12 cellular contexts compared by ENCODE assay signal in genomic region chr9:91427873-91428272, GRCh38. TPM values are rescaled to one million over a fixed set of nuclear protein-coding genes. Genes with fewer than 3 reads are reported as not detected.
DNase-seq lines count a peak whose midpoint lies in the region; ATAC-seq and TF ChIP-seq lines count a peak whose summit lies in the region.
"Had no signal": no experiment of that assay in that cellular context is flagged by ENCODE, and none has a peak within 500 bp of the region (broad histone marks: within the 10 kb centered on the region; RNA-seq: fewer than 3 reads in every experiment).

No MANE protein-coding gene starts in this region.

- no peak overlapping the region for H3K4me2 ChIP-seq in GM23338

- TF ChIP-seq POLR2A in suprapubic skin (IDR thresholded peaks at IDR 0.05): no peak

- H3K9me3 ChIP-seq in suprapubic skin (no peaks in the 10 kb centered on the region), right atrium auricular region (no peaks in the 10 kb centered on the region)
- H3K9me3 ChIP-seq: tibial nerve had no signal

- POLR2A ChIA-PET in activated CD4-positive, alpha-beta T cell treated with anti-CD3 and anti-CD28 coated beads for 36 hours (lab: Charles Lee): interaction anchor here (0.5 kb wide), 1 partner anchor 17 kb away, joined by 3 read pairs; no protein-coding TSS in a partner anchor

- H3K4me3 Mint-ChIP-seq in activated CD4-positive, alpha-beta T cell treated with anti-CD3 and anti-CD28 coated beads for 36 hours: no peak overlapping the region
- H3K4me3 Mint-ChIP-seq in GM23338: no peak overlapping the region
- H3K4me3 Mint-ChIP-seq: activated naive CD8-positive, alpha-beta T cell treated with anti-CD3 and anti-CD28 coated beads, Interleukin-2, amount 10 ng/mL, durations not matched to agents 7 days and 5 days; effector memory CD8-positive, alpha-beta T cell had no signal

- H3K9me3 Mint-ChIP-seq in activated CD4-positive, alpha-beta T cell treated with anti-CD3 and anti-CD28 coated beads for 36 hours (ENCODE audit: low read depth): no peaks in the 10 kb centered on the region
- peaks cover 5% of the 10 kb centered on the region; the same call in 1 of the 3 replicates for H3K9me3 Mint-ChIP-seq in GM23338
- H3K9me3 Mint-ChIP-seq: activated naive CD8-positive, alpha-beta T cell treated with anti-CD3 and anti-CD28 coated beads, Interleukin-2, amount 10 ng/mL, durations not matched to agents 7 days and 5 days; effector memory CD8-positive, alpha-beta T cell had no signal

- 54% methylated on average over 2 of the region's 2 CpGs for WGBS in suprapubic skin

- CTCF ChIA-PET in activated CD4-positive, alpha-beta T cell treated with anti-CD3 and anti-CD28 coated beads for 36 hours (lab: Charles Lee): interaction anchor here (0.7 to 3.1 kb wide), 4 partner anchors 9 to 513 kb away, joined by 3 to 17 read pairs (median 5); no protein-coding TSS in a partner anchor

- H4K20me1 ChIP-seq in GM23338 (replicated peaks; ENCODE audit: insufficient read depth): peaks cover under 1% of the 10 kb centered on the region; the same call in 1 of the 2 replicates

- no peak overlapping the region for H2AFZ ChIP-seq in GM23338

- no peaks in the 10 kb centered on the region for H3K36me3 ChIP-seq in suprapubic skin
- no peaks in the 10 kb centered on the region for H3K36me3 ChIP-seq in right atrium auricular region
- no peaks in the 10 kb centered on the region for H3K36me3 ChIP-seq in GM23338 (ENCODE audit: insufficient read depth)
- H3K36me3 ChIP-seq: tibial nerve had no signal

- H3K4me3 ChIP-seq in suprapubic skin (no peak overlapping the region), right atrium auricular region (no peak overlapping the region), GM23338 (no peak overlapping the region)
- H3K4me3 ChIP-seq: tibial nerve had no signal

- no peak for ATAC-seq in activated CD4-positive, alpha-beta T cell treated with anti-CD3 and anti-CD28 coated beads for 36 hours
- ATAC-seq in HG03196 (IDR thresholded peaks at IDR 0.05; ENCODE audit: unreplicated experiment) (no peak), GM23338 (no peak)
- ATAC-seq: effector memory CD8-positive, alpha-beta T cell had no signal

- TF ChIP-seq EP300 in suprapubic skin (IDR thresholded peaks at IDR 0.05): no peak

- H3K4me1 Mint-ChIP-seq in activated CD4-positive, alpha-beta T cell treated with anti-CD3 and anti-CD28 coated beads for 36 hours: peaks cover 40% of the 10 kb centered on the region
- peaks cover 12% of the 10 kb centered on the region for H3K4me1 Mint-ChIP-seq in GM23338

- H3K36me3 Mint-ChIP-seq in activated CD4-positive, alpha-beta T cell treated with anti-CD3 and anti-CD28 coated beads for 36 hours (ENCODE audit: low read depth): peaks cover 6% of the 10 kb centered on the region
- H3K36me3 Mint-ChIP-seq in GM23338 (ENCODE audit: low read depth): no peaks in the 10 kb centered on the region; the same call in 2 of the 3 replicates
- H3K36me3 Mint-ChIP-seq: activated naive CD8-positive, alpha-beta T cell treated with anti-CD3 and anti-CD28 coated beads, Interleukin-2, amount 10 ng/mL, durations not matched to agents 7 days and 5 days had no signal

- H3K4me1 ChIP-seq in suprapubic skin (peaks cover 39% of the 10 kb centered on the region), right atrium auricular region (peaks cover 0 to 13% of the 10 kb centered on the region in 2 donors), GM23338 (ENCODE audit: insufficient read depth) (peaks cover 7% of the 10 kb centered on the region)

- H3K79me2 ChIP-seq in GM23338 (replicated peaks; ENCODE audit: insufficient read depth): peaks cover under 1% of the 10 kb centered on the region; the same call in 1 of the 2 replicates

- peaks cover 7% of the 10 kb centered on the region for H3K27me3 Mint-ChIP-seq in activated CD4-positive, alpha-beta T cell treated with anti-CD3 and anti-CD28 coated beads for 36 hours
- peaks cover 29% of the 10 kb centered on the region for H3K27me3 Mint-ChIP-seq in GM23338 (ENCODE audit: insufficient read depth, low read depth, poor library complexity)
- H3K27me3 Mint-ChIP-seq: effector memory CD8-positive, alpha-beta T cell had no signal

- H3K9me2 ChIP-seq in GM23338 (ENCODE audit: insufficient read depth): no peaks in the 10 kb centered on the region

- H3K27ac Mint-ChIP-seq in activated CD4-positive, alpha-beta T cell treated with anti-CD3 and anti-CD28 coated beads for 36 hours: peak overlapping the region; percentile 32
- H3K27ac Mint-ChIP-seq in GM23338: no peak overlapping the region
- H3K27ac Mint-ChIP-seq: activated naive CD8-positive, alpha-beta T cell treated with anti-CD3 and anti-CD28 coated beads, Interleukin-2, amount 10 ng/mL, durations not matched to agents 7 days and 5 days; effector memory CD8-positive, alpha-beta T cell had no signal

- no peak for TF ChIP-seq CTCF in suprapubic skin (IDR thresholded peaks at IDR 0.05)
- no peak for TF ChIP-seq CTCF in right atrium auricular region (IDR thresholded peaks at IDR 0.05)
- no peak for TF ChIP-seq CTCF in GM23338 (conservative IDR thresholded peaks at IDR 0.05; ENCODE audit: low read depth in 2 of 2)

- no peaks in the 10 kb centered on the region for H3K27me3 ChIP-seq in suprapubic skin
- no peaks in the 10 kb centered on the region for H3K27me3 ChIP-seq in right atrium auricular region
- peaks cover 22% of the 10 kb centered on the region for H3K27me3 ChIP-seq in GM23338 (ENCODE audit: insufficient read depth)
- H3K27me3 ChIP-seq: tibial nerve had no signal

- no peak for DNase-seq in activated CD4-positive, alpha-beta T cell treated with anti-CD3 and anti-CD28 coated beads for 36 hours
- DNase-seq in activated CD4-positive, alpha-beta T cell treated with anti-CD3 and anti-CD28 coated beads, Interleukin-2, amount 50 U/mL, for 4 hours: no peak
- DNase-seq in RPMI7951 (ENCODE audit: low read depth): peak; percentile 72
- peak; percentile 80 for DNase-seq in fibroblast of peridontal ligament (ENCODE audit: extremely low read depth)
- DNase-seq in suprapubic skin (ENCODE audit: low spot score in 2 of 2): no peak
- no peak for DNase-seq in right atrium auricular region (ENCODE audit: low spot score)
- no peak for DNase-seq in GM23338 (ENCODE audit: low spot score)
- DNase-seq: activated CD4-positive, alpha-beta T cell treated with anti-CD3 and anti-CD28 coated beads for 48 hours; activated naive CD8-positive, alpha-beta T cell treated with anti-CD3 and anti-CD28 coated beads, Interleukin-2, amount 10 ng/mL, durations not matched to agents 7 days and 5 days; effector memory CD8-positive, alpha-beta T cell had no signal

- H3F3A ChIP-seq in GM23338 (replicated peaks; ENCODE audit: low read depth): 0 out of 2 replicates have a peak, but pooled peaks cover 6% of the 10 kb centered on the region

- H3K27ac ChIP-seq in suprapubic skin (peak overlapping the region; percentile 62), right atrium auricular region (no peak overlapping the region), GM23338 (ENCODE audit: low read depth) (no peak overlapping the region)

- intact Hi-C loops in activated CD4-positive, alpha-beta T cell treated with anti-CD3 and anti-CD28 coated beads for 36 hours (cut with DNase I, micrococcal nuclease): loop anchor here (2.0 to 10.0 kb wide), 2 partner anchors 391 to 1943 kb away; no protein-coding TSS in a partner anchor

TF ChIP-seq in GM23338, 12 proteins besides CTCF, POLR2A, EP300 and RAD21 (continues in another document):
- no peak for TF ChIP-seq ETS1 (IDR thresholded peaks at IDR 0.05)
- TF ChIP-seq REST (IDR thresholded peaks at IDR 0.05; ENCODE audit: unreplicated experiment): no peak

RNA-seq across cellular contexts. Expression of gene NFIL3, which starts 4.2 kb away (rescaled TPM):
- total RNA-seq in activated CD4-positive, alpha-beta T cell treated with anti-CD3 and anti-CD28 coated beads for 36 hours: 100 to 1,000 TPM; 120 to 122 TPM
- 11.9 and 12.0 TPM in 2 replicates for total RNA-seq in RPMI7951 (2014; rRNA removed; shearing (Covaris generic))
- total RNA-seq in suprapubic skin (10 to 100 TPM; 28.0 to 58.5 (median 37.8) TPM), right atrium auricular region (10 to 100 TPM; 21.2 to 25.5 TPM)
- 7.5 and 14.4 TPM in 2 replicates for total RNA-seq in GM23338 (2014; rRNA removed; shearing (Covaris generic))
- 3.7 and 4.1 TPM in 2 replicates for polyA plus RNA-seq in GM23338 (2016; fragmentation: Nextera tagmentation; extraction: Ambion mirVana)

Comparison
In these comparisons a context has a peak if more than half of its experiments do, and no peak if none do; other contexts are left out.
1. DNase-seq: peak in RPMI7951 (single experiment) and fibroblast of peridontal ligament (single experiment); none in activated CD4-positive, alpha-beta T cell treated with anti-CD3 and anti-CD28 coated beads for 36 hours (single experiment), activated CD4-positive, alpha-beta T cell treated with anti-CD3 and anti-CD28 coated beads, Interleukin-2, amount 50 U/mL, for 4 hours (0 of 2), suprapubic skin (0 of 2), right atrium auricular region (single experiment) and GM23338 (single experiment).